Comparison of ENCODE assay signal across 8 cellular contexts in genomic region chr10:32346134-32346550, GRCh38. TPM values are rescaled to one million over a fixed set of nuclear protein-coding genes. Genes with fewer than 3 reads are reported as not detected.
DNase-seq lines count a peak whose midpoint lies in the region; ATAC-seq, FAIRE-seq and TF ChIP-seq lines count a peak whose summit lies in the region.

No MANE protein-coding gene starts in this region.

- peak overlapping the region; percentile 100 for H3K27ac ChIP-seq in kidney (ENCODE audit: low read depth in 2 of 2, low read length in 2 of 2)

- no peaks in the 10 kb centered on the region for H3K9me3 ChIP-seq in kidney (ENCODE audit: control insufficient read depth in 1 of 2, low read length in 2 of 2)

- POLR2A ChIA-PET in activated B cell treated with CpG ODN at 0.5 μM for 24 hours (lab: Charles Lee), result interaction anchor here (0.7 to 5.4 kb wide), 21 partner anchors 9 to 1025 kb away, joined by 3 to 54 read pairs (median 4); partner anchors contain the start of genes CCDC7 and KIF5B

- peaks cover 18 to 20% of the 10 kb centered on the region in 2 donors for H3K4me1 ChIP-seq in kidney (ENCODE audit: control insufficient read depth in 1 of 2, insufficient read depth in 1 of 2, low read depth in 1 of 2, low read length in 2 of 2)

- peaks cover 26% of the 10 kb centered on the region for H3K36me3 Mint-ChIP-seq in activated B cell treated with CpG ODN at 0.5 μM for 24 hours (ENCODE audit: low read depth)

- H3K9ac ChIP-seq in kidney (ENCODE audit: low read length in 2 of 2), result peak overlapping the region; percentile 98 to 100

- H3K4me3 ChIP-seq in AG10803 (ENCODE audit: low read length) (peak overlapping the region; percentile 94), kidney (ENCODE audit: low read length in 2 of 2) (peak overlapping the region; percentile 91 to 96)

- peak overlapping the region; percentile 96 for H3K4me3 Mint-ChIP-seq in activated B cell treated with CpG ODN at 0.5 μM for 24 hours

- H3K27ac Mint-ChIP-seq in activated B cell treated with CpG ODN at 0.5 μM for 24 hours, result peak overlapping the region; percentile 100

- intact Hi-C loops in activated B cell treated with CpG ODN at 0.5 μM for 24 hours (cut with micrococcal nuclease) (loop anchor here (1.0 to 2.0 kb wide), 11 partner anchors 14 to 611 kb away; partner anchors contain the start of genes ARHGAP12, CCDC7 and KIF5B), kidney (cut with DNase I) (no loop called here)

- TF ChIP-seq CTCF in AG10803 (conservative IDR thresholded peaks at IDR 0.05; ENCODE audit: low read length) (peak; percentile 66), activated B cell treated with CpG ODN at 0.5 μM for 24 hours (IDR thresholded peaks at IDR 0.05) (peak; percentile 67), kidney (IDR thresholded peaks at IDR 0.05; ENCODE audit: borderline replicate concordance, extremely low read depth, insufficient read depth) (peak; percentile 80)

- peak; percentile 96 for DNase-seq in AG10803 (ENCODE audit: low read depth)
- peak; percentile 93 for DNase-seq in NCI-H2227 (lab: John Stamatoyannopoulos, UW; ENCODE audit: unreplicated experiment)
- DNase-seq in activated B cell treated with CpG ODN at 0.5 μM for 24 hours, result peak; percentile 93
- DNase-seq in cerebellar nuclear complex (lab: John Stamatoyannopoulos, UW), result peak; percentile 28 to 67
- peak; percentile 99 for DNase-seq in kidney
- DNase-seq in stimulated activated CD4-positive, alpha-beta T cell treated with anti-CD3 and anti-CD28 coated beads, Interleukin-15, amount 100 ng/mL, for 1 hour (ENCODE audit: low read depth in 1 of 2, low spot score in 1 of 2), result peak; percentile 91 to 93

- CTCF ChIA-PET in activated B cell treated with CpG ODN at 0.5 μM for 24 hours (lab: Charles Lee), result interaction anchor here (0.7 to 1.9 kb wide), 17 partner anchors 10 to 666 kb away, joined by 3 to 9 read pairs (median 4); no protein-coding TSS in a partner anchor

- H3K4me1 Mint-ChIP-seq in activated B cell treated with CpG ODN at 0.5 μM for 24 hours, result peaks cover 72% of the 10 kb centered on the region

- no peaks in the 10 kb centered on the region for H3K9me3 Mint-ChIP-seq in activated B cell treated with CpG ODN at 0.5 μM for 24 hours

- H3K27me3 Mint-ChIP-seq in activated B cell treated with CpG ODN at 0.5 μM for 24 hours, result no peaks in the 10 kb centered on the region

- ATAC-seq in GM18909 (IDR thresholded peaks at IDR 0.05; ENCODE audit: poor library complexity, unreplicated experiment) (peak; percentile 85), HG03175 (IDR thresholded peaks at IDR 0.05; ENCODE audit: unreplicated experiment) (peak; percentile 83), activated B cell treated with CpG ODN at 0.5 μM for 24 hours (ENCODE audit: low read depth) (peak; percentile 84)

- no peak for FAIRE-seq in kidney (lab: Jason Lieb, UNC)

- H3K36me3 ChIP-seq in kidney (ENCODE audit: control insufficient read depth in 1 of 2, insufficient read depth in 2 of 2, low read length in 2 of 2), result no peaks in the 10 kb centered on the region

RNA-seq across cellular contexts. Expression of gene EPC1, which starts 0.8 kb away (rescaled TPM):
- total RNA-seq in activated B cell treated with CpG ODN at 0.5 μM for 24 hours (72.7 and 82.8 TPM in 2 replicates), kidney (42.6 TPM)
- 12.3 TPM for polyA plus RNA-seq in kidney (ENCODE audit: insufficient read depth, low read depth, low replicate concordance)

Comparison
In these comparisons a context has a peak if more than half of its experiments do, and no peak if none do; other contexts are left out.
1. Peak in every context shown above with its lines: DNase-seq, ATAC-seq, H3K4me3 ChIP-seq and H3K27ac ChIP-seq.
2. DNase-seq: peak in every context shown above with its lines; median percentile 99 in kidney; 96 in AG10803; 93 in NCI-H2227; 93 in activated B cell treated with CpG ODN at 0.5 μM for 24 hours; 92 in stimulated activated CD4-positive, alpha-beta T cell treated with anti-CD3 and anti-CD28 coated beads, Interleukin-15, amount 100 ng/mL, for 1 hour; 48 in cerebellar nuclear complex.